Comparison of ENCODE assay signal across 8 cellular contexts in genomic region chr14:20934148-20934762, GRCh38. TPM values are rescaled to one million over a fixed set of nuclear protein-coding genes. Genes with fewer than 3 reads are reported as not detected.
DNase-seq lines count a peak whose midpoint lies in the region; TF ChIP-seq lines count a peak whose summit lies in the region.

No MANE protein-coding gene starts in this region.

- CTCF ChIA-PET in activated naive CD4-positive, alpha-beta T cell treated with anti-CD3 and anti-CD28 coated beads, Interleukin-2, amount 10 ng/mL, durations not matched to agents 7 days and 5 days (lab: Charles Lee), result interaction anchor here (1.4 kb wide), 1 partner anchor 61 kb away, joined by 6 read pairs; no protein-coding TSS in a partner anchor

- no peaks in the 10 kb centered on the region for H3K4me1 Mint-ChIP-seq in activated naive CD4-positive, alpha-beta T cell treated with anti-CD3 and anti-CD28 coated beads, Interleukin-2, amount 10 ng/mL, durations not matched to agents 7 days and 5 days

- no peaks in the 10 kb centered on the region for H3K9me3 Mint-ChIP-seq in activated naive CD4-positive, alpha-beta T cell treated with anti-CD3 and anti-CD28 coated beads, Interleukin-2, amount 10 ng/mL, durations not matched to agents 7 days and 5 days

- H3K27ac ChIP-seq in stomach (no peak overlapping the region), vagina (no peak overlapping the region)

- H3K9me3 ChIP-seq in stomach, result no peaks in the 10 kb centered on the region
- no peaks in the 10 kb centered on the region for H3K9me3 ChIP-seq in vagina

- no peak overlapping the region for H3K27ac Mint-ChIP-seq in activated naive CD4-positive, alpha-beta T cell treated with anti-CD3 and anti-CD28 coated beads, Interleukin-2, amount 10 ng/mL, durations not matched to agents 7 days and 5 days

- WGBS in stomach, 5 donors, result 28 to 37% (median 35%) methylated on average over 13 to 18 of the region's 18 CpGs

- H3K4me3 ChIP-seq in stomach, result no peak overlapping the region
- no peak overlapping the region for H3K4me3 ChIP-seq in vagina

- H3K36me3 ChIP-seq in stomach, result no peaks in the 10 kb centered on the region
- H3K36me3 ChIP-seq in vagina, result no peaks in the 10 kb centered on the region

- no peak overlapping the region for H3K4me3 Mint-ChIP-seq in activated naive CD4-positive, alpha-beta T cell treated with anti-CD3 and anti-CD28 coated beads, Interleukin-2, amount 10 ng/mL, durations not matched to agents 7 days and 5 days

- peak; percentile 22 for DNase-seq in COLO668 (lab: John Stamatoyannopoulos, UW; ENCODE audit: unreplicated experiment)
- peak in 54 of 76 experiments; percentile 1 to 67 (median 32) for DNase-seq in HUDEP-2 (lab: John Stamatoyannopoulos, UW; ENCODE audit: unreplicated experiment in 76 of 76)
- peak; percentile 36 for DNase-seq in activated naive CD4-positive, alpha-beta T cell treated with anti-CD3 and anti-CD28 coated beads, Interleukin-2, amount 10 ng/mL, durations not matched to agents 7 days and 5 days
- peak; percentile 94 for DNase-seq in iPS-NIHi7 (ENCODE audit: extremely low spot score)
- peak; percentile 36 for DNase-seq in stomach
- DNase-seq in NCI-H1105 treated with DMSO at 0.1 percent for 48 hours (lab: John Stamatoyannopoulos, UW), result no peak
- no peak for DNase-seq in vagina (ENCODE audit: extremely low spot score in 2 of 2)
- DNase-seq in stimulated activated naive CD4-positive, alpha-beta T cell treated with Interleukin-2 at 50 U/mL for 16 hours (lab: John Stamatoyannopoulos, UW), result no peak

- H3K27me3 ChIP-seq in stomach (peaks cover 0 to 4% (median 0%) of the 10 kb centered on the region in 3 donors), vagina (no peaks in the 10 kb centered on the region)

- TF ChIP-seq POLR2A in stomach (IDR thresholded peaks at IDR 0.05) (no peak), vagina (IDR thresholded peaks at IDR 0.05) (no peak)

- peaks cover 6% of the 10 kb centered on the region for H3K27me3 Mint-ChIP-seq in activated naive CD4-positive, alpha-beta T cell treated with anti-CD3 and anti-CD28 coated beads, Interleukin-2, amount 10 ng/mL, durations not matched to agents 7 days and 5 days

- no peaks in the 10 kb centered on the region for H3K36me3 Mint-ChIP-seq in activated naive CD4-positive, alpha-beta T cell treated with anti-CD3 and anti-CD28 coated beads, Interleukin-2, amount 10 ng/mL, durations not matched to agents 7 days and 5 days

- no peaks in the 10 kb centered on the region for H3K4me1 ChIP-seq in stomach
- H3K4me1 ChIP-seq in vagina, result no peaks in the 10 kb centered on the region

- intact Hi-C loops in stomach (cut with DNase I; ENCODE audit: low total_unique reads), result no loop called here
- intact Hi-C loops in vagina (cut with DNase I), result no loop called here

- TF ChIP-seq CTCF in stomach (IDR thresholded peaks at IDR 0.05) (peak in 2 of 7 experiments; percentile 15 to 45), vagina (IDR thresholded peaks at IDR 0.05) (no peak)

- TF ChIP-seq EP300 in stomach (IDR thresholded peaks at IDR 0.05), result no peak

RNA-seq across cellular contexts. Expression of gene RNASE2, which starts 21.0 kb away (rescaled TPM):
- total RNA-seq in stomach (not detected), vagina (1.5 TPM)
- polyA plus RNA-seq in stomach, result 1 to 10 TPM in 2 of 3 donors, under 1 TPM in 1; 1.00 to 1.3 (median 1.2) TPM

RNA-seq across cellular contexts. Expression of gene RNASE3, which starts 43.1 kb away (rescaled TPM):
- total RNA-seq in stomach (1 to 10 TPM in 2 of 5 donors, not detected in 3; 1.3 to 1.4 TPM), vagina (not detected)
- not detected for polyA plus RNA-seq in stomach

RNA-seq across cellular contexts. Expression of gene METTL17, which starts 55.5 kb away (rescaled TPM):
- 100 to 1,000 TPM in 3 of 5 donors, 10 to 100 TPM in 2; 61.5 to 304 (median 107) TPM for total RNA-seq in stomach
- polyA plus RNA-seq in stomach, result 10 to 100 TPM; 31.8 to 97.5 (median 38.0) TPM
- 77.1 TPM for total RNA-seq in vagina

Comparison
In these comparisons a context has a peak if more than half of its experiments do, and no peak if none do; other contexts are left out.
1. DNase-seq: peak in COLO668 (single experiment), HUDEP-2 (54 of 76), activated naive CD4-positive, alpha-beta T cell treated with anti-CD3 and anti-CD28 coated beads, Interleukin-2, amount 10 ng/mL, durations not matched to agents 7 days and 5 days (single experiment), iPS-NIHi7 (single experiment) and stomach (single experiment); none in NCI-H1105 treated with DMSO at 0.1 percent for 48 hours (single experiment), vagina (0 of 2) and stimulated activated naive CD4-positive, alpha-beta T cell treated with Interleukin-2 at 50 U/mL for 16 hours (single experiment).